1 cellular context compared by ENCODE assay signal in the genomic region with DNA sequence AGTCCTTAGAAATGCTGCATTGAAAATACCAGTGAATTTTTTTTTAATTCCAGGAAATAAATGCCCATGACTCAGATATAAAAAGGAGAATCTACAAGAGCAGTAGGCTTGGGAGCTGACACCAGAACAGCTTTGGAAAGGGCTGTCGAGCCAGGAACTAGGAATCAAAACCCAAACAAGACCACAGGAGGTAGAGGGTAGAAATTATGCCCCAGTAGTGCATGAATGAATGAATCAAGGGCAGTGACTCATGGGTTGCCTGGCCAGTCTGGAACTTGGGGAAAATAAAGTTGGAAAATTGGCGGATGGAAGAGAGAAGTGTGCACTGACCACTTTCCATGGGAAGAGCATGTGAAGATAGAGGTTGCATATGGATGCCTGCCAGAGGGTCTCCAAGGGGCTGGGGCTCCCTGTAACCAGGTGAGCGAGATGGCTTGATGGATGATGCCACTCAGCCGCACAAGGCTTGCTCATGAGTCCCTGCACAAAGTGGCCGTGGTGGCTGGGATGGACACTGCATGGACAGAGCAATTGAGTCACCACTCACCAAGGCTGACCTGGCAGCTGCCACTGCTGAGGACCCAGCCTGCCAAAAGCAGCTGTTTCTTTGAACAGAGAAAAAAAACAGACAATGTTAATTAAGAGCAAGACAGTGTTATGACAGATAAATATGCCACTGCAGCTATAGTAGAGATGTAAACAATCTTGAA.
TF ChIP-seq lines count a peak whose summit lies in the region.

No MANE protein-coding gene starts in this region.

TF ChIP-seq in K562, 482 proteins besides CTCF, POLR2A, EP300 and RAD21:
- 0 out of 2 replicates have a peak, but pooled peaks have one; percentile 19 for TF ChIP-seq IRF2 (CRISPR knock-in tag; IDR thresholded peaks at IDR 0.05)
- TF ChIP-seq CCNT2 (IDR thresholded peaks at IDR 0.05; ENCODE audit: borderline replicate concordance, extremely low read depth, insufficient read length, low read depth, low read length), result no peak
